ENCODE assay signal across 18 cellular contexts in the genomic region with DNA sequence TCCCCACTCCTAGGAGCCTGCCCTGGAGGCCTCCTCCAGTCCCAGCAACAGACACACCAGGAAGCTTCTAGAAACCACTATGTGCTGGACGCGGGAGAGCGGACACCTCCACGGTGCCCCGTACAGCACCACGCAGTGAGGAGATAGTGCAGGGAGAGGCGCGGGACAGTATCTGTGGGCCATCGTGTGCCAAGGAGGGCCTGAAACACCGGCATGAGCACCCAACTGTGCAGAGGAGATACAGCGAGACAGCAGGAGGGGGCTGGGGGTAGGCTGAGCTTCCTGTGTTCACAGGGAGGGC. TPM values are rescaled to one million over a fixed set of nuclear protein-coding genes. Genes with fewer than 3 reads are reported as not detected.
DNase-seq lines count a peak whose midpoint lies in the region; ATAC-seq and TF ChIP-seq lines count a peak whose summit lies in the region.
"Had no signal": no experiment of that assay in that cellular context is flagged by ENCODE, and none has a peak within 500 bp of the region (broad histone marks: within the 10 kb centered on the region; RNA-seq: fewer than 3 reads in every experiment).

No MANE protein-coding gene starts in this region.

- ATAC-seq in Right ventricle myocardium superior (ENCODE audit: poor library complexity): no peak
- ATAC-seq in left ventricle myocardium superior: no peak
- ATAC-seq in upper lobe of right lung: no peak
- no peak for ATAC-seq in HG02610 (IDR thresholded peaks at IDR 0.05; ENCODE audit: unreplicated experiment)
- no peak for ATAC-seq in GM18909 (IDR thresholded peaks at IDR 0.05; ENCODE audit: poor library complexity, unreplicated experiment)
- ATAC-seq: A549 had no signal

- intact Hi-C loops in Right ventricle myocardium superior (cut with DNase I) (no loop called here), left ventricle myocardium superior (cut with micrococcal nuclease) (no loop called here), upper lobe of right lung (cut with DNase I) (no loop called here)

- H3K27ac ChIP-seq in RWPE1 (0 out of 2 replicates have a peak overlapping the region, but pooled peaks have one; percentile 7), endodermal cell (ENCODE audit: low read depth, low read length) (no peak overlapping the region), upper lobe of right lung (no peak overlapping the region)
- H3K27ac ChIP-seq: A549, PC-9, SJSA1 had no signal

- H3K27me3 ChIP-seq in endodermal cell (ENCODE audit: control insufficient read depth, insufficient read depth, low read length, poor library complexity, severe bottlenecking) (no peaks in the 10 kb centered on the region), upper lobe of right lung (no peaks in the 10 kb centered on the region)
- H3K27me3 ChIP-seq: MG63, SJSA1 had no signal

- TF ChIP-seq CTCF in RWPE1 (conservative IDR thresholded peaks at IDR 0.05; ENCODE audit: low read depth): no peak
- no peak for TF ChIP-seq CTCF in endodermal cell (conservative IDR thresholded peaks at IDR 0.05)
- no peak for TF ChIP-seq CTCF in upper lobe of right lung (IDR thresholded peaks at IDR 0.05)

- peaks cover 49% of the 10 kb centered on the region for H3K36me3 ChIP-seq in endodermal cell (ENCODE audit: control insufficient read depth, insufficient read depth, low read length)
- peaks cover 83% of the 10 kb centered on the region for H3K36me3 ChIP-seq in upper lobe of right lung

- H3K9ac ChIP-seq in endodermal cell (ENCODE audit: extremely low read depth, low read length, poor library complexity, severe bottlenecking): no peak overlapping the region

- DNase-seq in Right ventricle myocardium superior: peak; percentile 35
- DNase-seq in left ventricle myocardium superior: no peak
- no peak for DNase-seq in RWPE1 (ENCODE audit: low spot score)
- DNase-seq in endodermal cell: no peak
- no peak for DNase-seq in upper lobe of right lung
- DNase-seq: CD8-positive, alpha-beta memory T cell; DMS79 treated with DMSO at 0.1 percent for 48 hours; IMR-90; MG63; NCI-H1048; NCI-H1436; NCI-H1930; NCI-H526; PC-9 had no signal

- H3K4me1 ChIP-seq in endodermal cell (ENCODE audit: control insufficient read depth, insufficient read depth, low read length) (no peaks in the 10 kb centered on the region), upper lobe of right lung (no peaks in the 10 kb centered on the region)
- H3K4me1 ChIP-seq: A549, SJSA1 had no signal

- CTCF ChIA-PET in RWPE1 (lab: Yijun Ruan, JAX): no interaction called here

- H3K27me3 Mint-ChIP-seq in endodermal cell (ENCODE audit: insufficient read depth): no peaks in the 10 kb centered on the region

- no peaks in the 10 kb centered on the region for H3K9me3 Mint-ChIP-seq in endodermal cell
- H3K9me3 Mint-ChIP-seq: CD8-positive, alpha-beta memory T cell had no signal

- H3K9me3 ChIP-seq in endodermal cell (ENCODE audit: control insufficient read depth, low read length): no peaks in the 10 kb centered on the region
- no peaks in the 10 kb centered on the region for H3K9me3 ChIP-seq in upper lobe of right lung
- H3K9me3 ChIP-seq: A549, MG63, SJSA1 had no signal

- peaks cover 58% of the 10 kb centered on the region for H3K36me3 Mint-ChIP-seq in endodermal cell (ENCODE audit: low read depth)

- 93 to 95% methylated on average over 4 to 11 of the region's 11 CpGs for WGBS in endodermal cell (ENCODE audit: insufficient coverage in 1 of 2, insufficient read length in 1 of 2), 2 experiments

- POLR2A ChIA-PET in RWPE1 (lab: Yijun Ruan, JAX; ENCODE audit: low non-redundant PET): interaction anchor here (0.6 kb wide), 1 partner anchor 12 kb away, joined by 3 read pairs; no protein-coding TSS in a partner anchor

- no peak overlapping the region for H3K4me3 ChIP-seq in endodermal cell (ENCODE audit: low read length)
- H3K4me3 ChIP-seq in upper lobe of right lung: no peak overlapping the region
- H3K4me3 ChIP-seq: A549, MG63, PC-9, SJSA1 had no signal

- peak overlapping the region; percentile 74 for H3K27ac Mint-ChIP-seq in endodermal cell
- H3K27ac Mint-ChIP-seq: CD8-positive, alpha-beta memory T cell had no signal

- H3K4me3 Mint-ChIP-seq in endodermal cell: no peak overlapping the region
- H3K4me3 Mint-ChIP-seq: CD8-positive, alpha-beta memory T cell had no signal

- no peaks in the 10 kb centered on the region for H3K4me1 Mint-ChIP-seq in endodermal cell

RNA-seq across cellular contexts. Expression of gene ZNF778, which starts 57.7 kb away (rescaled TPM):
- total RNA-seq in Right ventricle myocardium superior (9.9 TPM), left ventricle myocardium superior (8.1 TPM), endodermal cell (10 to 100 TPM; 13.0 to 16.3 TPM), upper lobe of right lung (10.3 TPM)
- 12.3 TPM for polyA plus RNA-seq in endodermal cell (2013, experiment 1 of 2)
- 12.5 TPM for polyA plus RNA-seq in endodermal cell (2013, experiment 2 of 2)
